Comparison of ENCODE assay signal across 21 cellular contexts in genomic region chr13:98468929-98469328, GRCh38.
DNase-seq lines count a peak whose midpoint lies in the region; ATAC-seq, FAIRE-seq and TF ChIP-seq lines count a peak whose summit lies in the region.
"Had no signal": no experiment of that assay in that cellular context is flagged by ENCODE, and none has a peak within 500 bp of the region (broad histone marks: within the 10 kb centered on the region; RNA-seq: fewer than 3 reads in every experiment).

No MANE protein-coding gene starts in this region.

- H2AK5ac ChIP-seq in mesenchymal stem cell (ENCODE audit: low read length, severe bottlenecking), result no peak overlapping the region

- H3K4me3 ChIP-seq in kidney (ENCODE audit: low read length in 2 of 2), result no peak overlapping the region
- H3K4me3 ChIP-seq in sigmoid colon, result no peak overlapping the region
- no peak overlapping the region for H3K4me3 ChIP-seq in mesenchymal stem cell (ENCODE audit: insufficient read depth in 1 of 2, low read depth in 1 of 2, low read length in 2 of 2)
- H3K4me3 ChIP-seq: GM12878, GM23338 had no signal

- no peak for FAIRE-seq in kidney (lab: Jason Lieb, UNC)
- FAIRE-seq: GM12878 had no signal

- no peaks in the 10 kb centered on the region for H3K9me3 Mint-ChIP-seq in activated naive CD4-positive, alpha-beta T cell treated with anti-CD3 and anti-CD28 coated beads, Interleukin-2, amount 50 U/mL, for 24 hours
- H3K9me3 Mint-ChIP-seq in activated naive CD4-positive, alpha-beta T cell treated with anti-CD3 and anti-CD28 coated beads, Interleukin-2, amount 10 ng/mL, durations not matched to agents 7 days and 5 days, result peaks cover 6% of the 10 kb centered on the region
- H3K9me3 Mint-ChIP-seq: GM23338 had no signal

- H3K27ac ChIP-seq in kidney (ENCODE audit: low read depth in 2 of 2, low read length in 2 of 2) (no peak overlapping the region), sigmoid colon (peak overlapping the region in 3 of 4 donors; percentile 53 to 59 (median 58)), mesenchymal stem cell (ENCODE audit: low read length, poor library complexity, severe bottlenecking) (no peak overlapping the region)
- H3K27ac ChIP-seq: C4-2B had no signal

- H4K8ac ChIP-seq in mesenchymal stem cell (ENCODE audit: low read length), result no peak overlapping the region

- H2AFZ ChIP-seq in mesenchymal stem cell (ENCODE audit: low read depth, low read length), result no peak overlapping the region
- H2AFZ ChIP-seq: GM23338 had no signal

- H2BK12ac ChIP-seq in mesenchymal stem cell (ENCODE audit: low read length in 2 of 2), result no peak overlapping the region

- H3K79me1 ChIP-seq in mesenchymal stem cell (replicated peaks; ENCODE audit: low read length, poor library complexity, severe bottlenecking), result peaks cover 45% of the 10 kb centered on the region

- H4K91ac ChIP-seq in mesenchymal stem cell (ENCODE audit: low read length), result no peak overlapping the region

- no peak overlapping the region for H2BK120ac ChIP-seq in mesenchymal stem cell (ENCODE audit: low read depth, low read length)

- DNase-seq in activated naive CD4-positive, alpha-beta T cell treated with anti-CD3 and anti-CD28 coated beads, Interleukin-2, amount 10 ng/mL, durations not matched to agents 7 days and 5 days, result no peak
- DNase-seq in T-helper 17 cell (no peak), kidney (peak; percentile 61), sigmoid colon (peak; percentile 61), mesenchymal stem cell (no peak)
- DNase-seq: DMS 273 treated with DMSO at 0.1 percent for 48 hours, GDM1, KBM-7, MV-4-11, NCI-H187 treated with DMSO at 0.1 percent for 48 hours, NCI-H2171, NCI-H510A, NCI-H82, PC-3 had no signal

- TF ChIP-seq EP300 in sigmoid colon (IDR thresholded peaks at IDR 0.05), result no peak

- H2BK15ac ChIP-seq in mesenchymal stem cell (ENCODE audit: low read depth, poor library complexity, severe bottlenecking), result no peak overlapping the region

- ATAC-seq in T-helper 17 cell (no peak), HG02759 (IDR thresholded peaks at IDR 0.05; ENCODE audit: unreplicated experiment) (no peak), HG03457 (IDR thresholded peaks at IDR 0.05; ENCODE audit: unreplicated experiment) (no peak)
- ATAC-seq: GM23338, HCT116 had no signal

- H3K4me1 Mint-ChIP-seq in activated naive CD4-positive, alpha-beta T cell treated with anti-CD3 and anti-CD28 coated beads, Interleukin-2, amount 50 U/mL, for 24 hours, result peaks cover 43% of the 10 kb centered on the region
- H3K4me1 Mint-ChIP-seq in activated naive CD4-positive, alpha-beta T cell treated with anti-CD3 and anti-CD28 coated beads, Interleukin-2, amount 10 ng/mL, durations not matched to agents 7 days and 5 days, result peaks cover 29% of the 10 kb centered on the region
- peaks cover 22% of the 10 kb centered on the region for H3K4me1 Mint-ChIP-seq in T-helper 17 cell

- H3K27ac Mint-ChIP-seq in activated naive CD4-positive, alpha-beta T cell treated with anti-CD3 and anti-CD28 coated beads, Interleukin-2, amount 50 U/mL, for 24 hours, result peak overlapping the region; percentile 27
- no peak overlapping the region for H3K27ac Mint-ChIP-seq in activated naive CD4-positive, alpha-beta T cell treated with anti-CD3 and anti-CD28 coated beads, Interleukin-2, amount 10 ng/mL, durations not matched to agents 7 days and 5 days
- H3K27ac Mint-ChIP-seq in T-helper 17 cell, result peak overlapping the region; percentile 49
- H3K27ac Mint-ChIP-seq: GM23338 had no signal

- CTCF ChIA-PET in activated naive CD4-positive, alpha-beta T cell treated with anti-CD3 and anti-CD28 coated beads, Interleukin-2, amount 10 ng/mL, durations not matched to agents 7 days and 5 days (lab: Charles Lee), result interaction anchor here (1.4 to 3.5 kb wide), 3 partner anchors 35 to 192 kb away, joined by 3 to 12 read pairs (median 6); no protein-coding TSS in a partner anchor

- H3K23ac ChIP-seq in mesenchymal stem cell (ENCODE audit: low read length in 2 of 2), result no peak overlapping the region

- H3K27me3 ChIP-seq in sigmoid colon (no peaks in the 10 kb centered on the region), mesenchymal stem cell (ENCODE audit: control insufficient read depth in 1 of 2, insufficient read depth in 1 of 2, low read length in 2 of 2) (no peaks in the 10 kb centered on the region)

- peaks cover 23 to 37% of the 10 kb centered on the region in 2 donors for H3K36me3 ChIP-seq in kidney (ENCODE audit: control insufficient read depth in 1 of 2, insufficient read depth in 2 of 2, low read length in 2 of 2)
- H3K36me3 ChIP-seq in sigmoid colon, result peaks cover 11 to 30% (median 12%) of the 10 kb centered on the region in 4 donors
- peaks cover 30 to 64% of the 10 kb centered on the region in 2 experiments for H3K36me3 ChIP-seq in mesenchymal stem cell (ENCODE audit: control insufficient read depth in 1 of 2, insufficient read depth in 2 of 2, low read depth in 1 of 2, low read length in 2 of 2)

- H2BK5ac ChIP-seq in mesenchymal stem cell (ENCODE audit: low read depth, low read length, poor library complexity, severe bottlenecking), result no peak overlapping the region

- intact Hi-C loops in kidney (cut with DNase I) (no loop called here), sigmoid colon (cut with DNase I) (no loop called here)

- TF ChIP-seq CTCF in kidney (IDR thresholded peaks at IDR 0.05; ENCODE audit: borderline replicate concordance, extremely low read depth, insufficient read depth) (no peak), sigmoid colon (IDR thresholded peaks at IDR 0.05) (no peak)

- H3K36me3 Mint-ChIP-seq in activated naive CD4-positive, alpha-beta T cell treated with anti-CD3 and anti-CD28 coated beads, Interleukin-2, amount 50 U/mL, for 24 hours, result peaks cover 9% of the 10 kb centered on the region
- H3K36me3 Mint-ChIP-seq in activated naive CD4-positive, alpha-beta T cell treated with anti-CD3 and anti-CD28 coated beads, Interleukin-2, amount 10 ng/mL, durations not matched to agents 7 days and 5 days, result peaks cover 60% of the 10 kb centered on the region
- H3K36me3 Mint-ChIP-seq in T-helper 17 cell (ENCODE audit: low read depth), result peaks cover 3% of the 10 kb centered on the region

- no peak overlapping the region for H3K14ac ChIP-seq in mesenchymal stem cell (ENCODE audit: low read length in 2 of 2)

- no peak overlapping the region for H3K4ac ChIP-seq in mesenchymal stem cell (ENCODE audit: low read depth in 1 of 2, low read length in 2 of 2)

- H3K4me1 ChIP-seq in kidney (ENCODE audit: control insufficient read depth in 1 of 2, insufficient read depth in 1 of 2, low read depth in 1 of 2, low read length in 2 of 2), result peaks cover 4 to 7% of the 10 kb centered on the region in 2 donors
- H3K4me1 ChIP-seq in sigmoid colon, result peaks cover 0 to 47% (median 32%) of the 10 kb centered on the region in 4 donors
- no peaks in the 10 kb centered on the region for H3K4me1 ChIP-seq in mesenchymal stem cell (ENCODE audit: control insufficient read depth, insufficient read depth, low read depth, low read length)

- no peaks in the 10 kb centered on the region for H3K27me3 Mint-ChIP-seq in activated naive CD4-positive, alpha-beta T cell treated with anti-CD3 and anti-CD28 coated beads, Interleukin-2, amount 50 U/mL, for 24 hours
- H3K27me3 Mint-ChIP-seq in activated naive CD4-positive, alpha-beta T cell treated with anti-CD3 and anti-CD28 coated beads, Interleukin-2, amount 10 ng/mL, durations not matched to agents 7 days and 5 days, result no peaks in the 10 kb centered on the region
- no peaks in the 10 kb centered on the region for H3K27me3 Mint-ChIP-seq in T-helper 17 cell

- H3K9me3 ChIP-seq in T-helper 17 cell (ENCODE audit: control insufficient read depth, low read length, poor library complexity, severe bottlenecking) (no peaks in the 10 kb centered on the region), kidney (ENCODE audit: control insufficient read depth in 1 of 2, low read length in 2 of 2) (no peaks in the 10 kb centered on the region), sigmoid colon (no peaks in the 10 kb centered on the region), mesenchymal stem cell (ENCODE audit: control insufficient read depth, low read length) (no peaks in the 10 kb centered on the region)

- no peak overlapping the region for H3K4me2 ChIP-seq in mesenchymal stem cell (ENCODE audit: low read length, poor library complexity, severe bottlenecking)
- H3K4me2 ChIP-seq: GM23338 had no signal

- no peak for TF ChIP-seq POLR2A in sigmoid colon (IDR thresholded peaks at IDR 0.05)

- no peak overlapping the region for H3K18ac ChIP-seq in mesenchymal stem cell (ENCODE audit: low read depth in 1 of 2, low read length in 2 of 2)

- H3K4me3 Mint-ChIP-seq in activated naive CD4-positive, alpha-beta T cell treated with anti-CD3 and anti-CD28 coated beads, Interleukin-2, amount 50 U/mL, for 24 hours, result no peak overlapping the region
- no peak overlapping the region for H3K4me3 Mint-ChIP-seq in activated naive CD4-positive, alpha-beta T cell treated with anti-CD3 and anti-CD28 coated beads, Interleukin-2, amount 10 ng/mL, durations not matched to agents 7 days and 5 days
- no peak overlapping the region for H3K4me3 Mint-ChIP-seq in T-helper 17 cell
- H3K4me3 Mint-ChIP-seq: GM23338 had no signal

- 95 to 96% methylated on average over 20 of the region's 20 CpGs for WGBS in sigmoid colon, 2 donors
- 96% methylated on average over 20 of the region's 20 CpGs for WGBS in mesenchymal stem cell

- H3K9ac ChIP-seq in kidney (ENCODE audit: low read length in 2 of 2), result no peak overlapping the region
- no peak overlapping the region for H3K9ac ChIP-seq in mesenchymal stem cell (ENCODE audit: low read length)

Comparison
In these comparisons a context has a peak if more than half of its experiments do, and no peak if none do; other contexts are left out.
1. DNase-seq: peak in kidney (single experiment) and sigmoid colon (single experiment); none in activated naive CD4-positive, alpha-beta T cell treated with anti-CD3 and anti-CD28 coated beads, Interleukin-2, amount 10 ng/mL, durations not matched to agents 7 days and 5 days (single experiment), T-helper 17 cell (0 of 3) and mesenchymal stem cell (single experiment).
2. H3K27ac ChIP-seq: peak in sigmoid colon (3 of 4); none in kidney (0 of 2) and mesenchymal stem cell (single experiment).